In genomic region chr5:150105898-150106615, GRCh38 we compare ENCODE assay signal across 1 cellular context.
TF ChIP-seq lines count a peak whose summit lies in the region.

No MANE protein-coding gene starts in this region.

TF ChIP-seq in GM23338, 12 proteins besides CTCF, POLR2A, EP300 and RAD21 (continued from another document):
- TF ChIP-seq ETS1 (IDR thresholded peaks at IDR 0.05) (no peak), ZNF114 (CRISPR knock-in tag; IDR thresholded peaks at IDR 0.05) (no peak), REST (IDR thresholded peaks at IDR 0.05; ENCODE audit: unreplicated experiment) (no peak)
